Comparison of ENCODE assay signal across 25 cellular contexts in the genomic region with DNA sequence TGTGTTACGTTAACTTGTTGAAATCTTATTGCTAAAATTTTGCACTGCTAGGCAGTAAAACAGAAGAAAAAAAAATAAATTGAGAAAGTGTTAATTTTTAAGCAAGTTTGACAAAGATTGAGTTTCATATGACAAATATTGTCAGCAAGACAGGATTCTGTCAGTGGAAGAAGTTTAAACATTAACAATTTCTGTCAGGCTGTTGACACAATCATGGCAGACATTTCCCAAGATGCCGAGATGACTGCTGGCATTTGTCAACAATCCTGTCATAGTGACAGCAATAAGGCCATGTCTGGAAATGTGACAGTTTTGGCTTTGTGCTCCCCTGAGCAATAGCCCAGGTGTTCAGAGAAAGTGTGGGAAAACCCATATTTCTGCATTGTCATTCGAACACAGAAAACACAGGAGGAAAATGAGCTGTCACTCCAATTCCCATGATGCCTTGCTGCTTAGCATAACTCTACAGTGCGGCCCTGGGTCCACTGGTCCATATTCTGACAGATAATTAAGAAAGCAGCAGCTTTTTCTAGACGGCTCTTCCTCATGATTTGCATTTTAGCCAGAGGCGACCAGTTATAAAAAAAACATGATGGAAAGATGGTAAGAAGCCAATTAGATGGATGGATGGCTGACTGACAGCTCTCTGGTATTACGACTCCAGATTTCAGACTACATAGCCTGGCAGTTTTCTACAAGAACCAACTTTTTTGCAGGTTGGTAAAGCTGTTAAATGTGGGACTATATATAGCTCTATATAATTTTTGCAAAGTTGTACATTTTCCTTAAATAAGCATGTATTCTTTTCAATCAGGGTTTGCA. TPM values are rescaled to one million over a fixed set of nuclear protein-coding genes. Genes with fewer than 3 reads are reported as not detected.
DNase-seq lines count a peak whose midpoint lies in the region; ATAC-seq and TF ChIP-seq lines count a peak whose summit lies in the region.
"Had no signal": no experiment of that assay in that cellular context is flagged by ENCODE, and none has a peak within 500 bp of the region (broad histone marks: within the 10 kb centered on the region; RNA-seq: fewer than 3 reads in every experiment).

No MANE protein-coding gene starts in this region.

- H3K4me2 ChIP-seq in mammary epithelial cell (ENCODE audit: insufficient read depth, low read depth, low read length): no peak overlapping the region

- no peak for TF ChIP-seq POLR2A in breast epithelium (IDR thresholded peaks at IDR 0.05)
- no peak for TF ChIP-seq POLR2A in upper lobe of left lung (IDR thresholded peaks at IDR 0.05)

- H3K9ac ChIP-seq in mammary epithelial cell (ENCODE audit: insufficient read depth, low read length) (no peak overlapping the region), liver (ENCODE audit: low read depth in 1 of 2, low read length in 2 of 2) (no peak overlapping the region)

- dilution Hi-C loops in mammary epithelial cell (cut with HindIII; ENCODE audit: low sequenced_read_pairs): no loop called here

- H3K27ac Mint-ChIP-seq in WTC11: no peak overlapping the region
- H3K27ac Mint-ChIP-seq: CD8-positive, alpha-beta memory T cell had no signal

- no peaks in the 10 kb centered on the region for H3K36me3 Mint-ChIP-seq in WTC11
- H3K36me3 Mint-ChIP-seq: CD8-positive, alpha-beta memory T cell had no signal

- POLR2A ChIA-PET in WTC11 (lab: Charles Lee): no interaction called here
- POLR2A ChIA-PET in RWPE1 (lab: Yijun Ruan, JAX; ENCODE audit: low non-redundant PET): no interaction called here

- in situ Hi-C loops in mammary epithelial cell (cut with MboI; ENCODE audit: low sequenced_read_pairs in 2 of 2): no loop called here

- BruUV-seq in mammary epithelial cell (replicated peaks; lab: Mats Ljungman, UMichigan): no TSS peak

- H3K9me3 ChIP-seq in mammary epithelial cell (replicated peaks; ENCODE audit: insufficient read depth, low read length): no peaks in the 10 kb centered on the region
- no peaks in the 10 kb centered on the region for H3K9me3 ChIP-seq in breast epithelium
- H3K9me3 ChIP-seq in liver (ENCODE audit: control insufficient read depth in 4 of 4, low read length in 3 of 4): no peaks in the 10 kb centered on the region
- H3K9me3 ChIP-seq in upper lobe of left lung: no peaks in the 10 kb centered on the region
- H3K9me3 ChIP-seq: MG63, SJCRH30 had no signal

- H3K36me3 ChIP-seq in mammary epithelial cell (ENCODE audit: insufficient read depth, low read length): no peaks in the 10 kb centered on the region
- no peaks in the 10 kb centered on the region for H3K36me3 ChIP-seq in breast epithelium
- H3K36me3 ChIP-seq in liver (ENCODE audit: control insufficient read depth in 4 of 4, insufficient read depth in 3 of 4, low read depth in 1 of 4, low read length in 3 of 4): no peaks in the 10 kb centered on the region
- no peaks in the 10 kb centered on the region for H3K36me3 ChIP-seq in upper lobe of left lung
- H3K36me3 ChIP-seq: MG63, SJCRH30 had no signal

- no peak for TF ChIP-seq RAD21 in liver (IDR thresholded peaks at IDR 0.05)

- TF ChIP-seq CTCF in mammary epithelial cell (conservative IDR thresholded peaks at IDR 0.05 in 1 of 2, IDR thresholded peaks at IDR 0.05 in 1 of 2; ENCODE audit: extremely low read depth in 1 of 2, insufficient read depth in 1 of 2, low read depth in 1 of 2, low read length in 2 of 2): no peak
- TF ChIP-seq CTCF in breast epithelium (IDR thresholded peaks at IDR 0.05): no peak
- TF ChIP-seq CTCF in WTC11 (IDR thresholded peaks at IDR 0.05): no peak
- TF ChIP-seq CTCF in liver (IDR thresholded peaks at IDR 0.05; ENCODE audit: low read depth, low read length, missing input control): no peak
- TF ChIP-seq CTCF in upper lobe of left lung (IDR thresholded peaks at IDR 0.05): no peak
- no peak for TF ChIP-seq CTCF in RWPE1 (conservative IDR thresholded peaks at IDR 0.05; ENCODE audit: low read depth)

- no peaks in the 10 kb centered on the region for H3K9me3 Mint-ChIP-seq in WTC11

- CTCF ChIA-PET in mammary epithelial cell (lab: Charles Lee; ENCODE audit: low non-redundant PET) (no interaction called here), WTC11 (lab: Charles Lee) (no interaction called here), RWPE1 (lab: Yijun Ruan, JAX) (interaction anchor here (0.5 kb wide), 1 partner anchor 747 kb away, joined by 3 read pairs; no protein-coding TSS in a partner anchor)

- peaks cover 4% of the 10 kb centered on the region for H3K4me1 ChIP-seq in mammary epithelial cell (ENCODE audit: insufficient read depth, low read length)
- H3K4me1 ChIP-seq in breast epithelium: no peaks in the 10 kb centered on the region
- H3K4me1 ChIP-seq in liver (ENCODE audit: control insufficient read depth in 4 of 4, insufficient read depth in 4 of 4, low read length in 3 of 4): peaks cover 2 to 24% (median 14%) of the 10 kb centered on the region in 4 donors
- no peaks in the 10 kb centered on the region for H3K4me1 ChIP-seq in upper lobe of left lung

- TF ChIP-seq EP300 in upper lobe of left lung (IDR thresholded peaks at IDR 0.05): no peak

- H3K4me3 ChIP-seq in mammary epithelial cell (replicated peaks in 1 of 3; ENCODE audit: insufficient read depth in 1 of 3, low read depth in 2 of 3, low read length in 3 of 3) (no peak overlapping the region), breast epithelium (no peak overlapping the region), liver (ENCODE audit: low read depth in 1 of 3, low read length in 3 of 3) (peak overlapping the region in 2 of 3 donors; percentile 7 to 36), upper lobe of left lung (no peak overlapping the region)
- H3K4me3 ChIP-seq: MG63, SJCRH30 had no signal

- no peak for DNase-seq in mammary epithelial cell
- DNase-seq in breast epithelium (ENCODE audit: low spot score in 2 of 2): no peak
- no peak for DNase-seq in WTC11 (ENCODE audit: low spot score)
- no peak for DNase-seq in upper lobe of left lung
- DNase-seq in RWPE1 (ENCODE audit: low spot score): no peak
- no peak for DNase-seq in NCI-H510A (lab: John Stamatoyannopoulos, UW)
- DNase-seq: 8988T; CD8-positive, alpha-beta memory T cell; DMS79; GOT3; HCEC 1CT; MG63; NCI-H1417 treated with DMSO at 0.1 percent for 48 hours; NCI-H187; NCI-H2227 treated with DMSO at 0.1 percent for 48 hours; NCI-H510A treated with DMSO at 0.1 percent for 48 hours; NCI-H774; NK-92 treated with Interleukin-12 subunit alpha and Interleukin-12 subunit beta, amount 100 ng/mL, for 24 hours; SJCRH30 had no signal

- 53% methylated on average over 7 of the region's 7 CpGs for WGBS in mammary epithelial cell (ENCODE audit: low coverage, missing lambda C conversion rate)
- 26% methylated on average over 7 of the region's 7 CpGs for WGBS in liver
- 69 to 71% methylated on average over 7 of the region's 7 CpGs for WGBS in upper lobe of left lung, 2 donors

- H4K20me1 ChIP-seq in mammary epithelial cell (ENCODE audit: insufficient read depth, low read length): no peaks in the 10 kb centered on the region

- intact Hi-C loops in mammary epithelial cell (cut with micrococcal nuclease) (no loop called here), breast epithelium (cut with DNase I; ENCODE audit: low total_unique reads) (no loop called here)

- H3K4me1 Mint-ChIP-seq in WTC11: peaks cover 8% of the 10 kb centered on the region; the same call in 1 of the 2 replicates
- H3K4me1 Mint-ChIP-seq: CD8-positive, alpha-beta memory T cell had no signal

- H3K27ac ChIP-seq in mammary epithelial cell (ENCODE audit: insufficient read depth, low read depth, low read length): no peak overlapping the region
- no peak overlapping the region for H3K27ac ChIP-seq in breast epithelium
- peak overlapping the region; percentile 87 to 93 for H3K27ac ChIP-seq in liver (ENCODE audit: low read depth in 1 of 2, low read length in 2 of 2)
- no peak overlapping the region for H3K27ac ChIP-seq in upper lobe of left lung
- H3K27ac ChIP-seq in RWPE1: no peak overlapping the region
- H3K27ac ChIP-seq: C4-2B, SJCRH30 had no signal

- H3K4me3 Mint-ChIP-seq in WTC11: no peak overlapping the region
- H3K4me3 Mint-ChIP-seq: CD8-positive, alpha-beta memory T cell had no signal

- H3K27me3 ChIP-seq in mammary epithelial cell (ENCODE audit: insufficient read depth, low read length) (no peaks in the 10 kb centered on the region), breast epithelium (no peaks in the 10 kb centered on the region), liver (ENCODE audit: control insufficient read depth in 4 of 4, insufficient read depth in 4 of 4, low read length in 3 of 4) (no peaks in the 10 kb centered on the region), upper lobe of left lung (no peaks in the 10 kb centered on the region)
- H3K27me3 ChIP-seq: MG63, SJCRH30 had no signal

- no peaks in the 10 kb centered on the region; the same call in 1 of the 2 replicates for H3K27me3 Mint-ChIP-seq in WTC11 (ENCODE audit: low read depth)
- H3K27me3 Mint-ChIP-seq: CD8-positive, alpha-beta memory T cell had no signal

- H3K79me2 ChIP-seq in mammary epithelial cell (ENCODE audit: insufficient read depth, low read length): no peaks in the 10 kb centered on the region

- ATAC-seq in WTC11 (no peak), HG03045 (IDR thresholded peaks at IDR 0.05; ENCODE audit: unreplicated experiment) (no peak), upper lobe of left lung (ENCODE audit: low FRiP score in 2 of 2) (no peak)
- ATAC-seq: Panc1 had no signal

- peak overlapping the region; percentile 37 for H2AFZ ChIP-seq in mammary epithelial cell (ENCODE audit: low read depth, low read length)

TF ChIP-seq in WTC11, 78 proteins besides CTCF, POLR2A, EP300 and RAD21:
- TF ChIP-seq ZNF138 (CRISPR knock-in tag; conservative IDR thresholded peaks at IDR 0.05) (no peak), GABPB1 (CRISPR knock-in tag; IDR thresholded peaks at IDR 0.05) (peak; percentile 80), GRHL2 (CRISPR knock-in tag; IDR thresholded peaks at IDR 0.05; ENCODE audit: insufficient replicate concordance, severe bottlenecking) (no peak)

TF ChIP-seq in liver, 16 proteins besides CTCF, POLR2A, EP300 and RAD21 (continues in another document):
- peak; percentile 57 to 66 for TF ChIP-seq RXRA (IDR thresholded peaks at IDR 0.05)
- peak; percentile 97 for TF ChIP-seq FOXA1 (IDR thresholded peaks at IDR 0.05)
- no peak for TF ChIP-seq TAF1 (conservative IDR thresholded peaks at IDR 0.05)
- TF ChIP-seq HNF4G (IDR thresholded peaks at IDR 0.05): peak; percentile 21
- TF ChIP-seq JUND (IDR thresholded peaks at IDR 0.05): peak; percentile 70 to 82
- TF ChIP-seq, protein P1, sequence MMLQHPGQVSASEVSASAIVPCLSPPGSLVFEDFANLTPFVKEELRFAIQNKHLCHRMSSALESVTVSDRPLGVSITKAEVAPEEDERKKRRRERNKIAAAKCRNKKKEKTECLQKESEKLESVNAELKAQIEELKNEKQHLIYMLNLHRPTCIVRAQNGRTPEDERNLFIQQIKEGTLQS (IDR thresholded peaks at IDR 0.05): peak; percentile 52
- TF ChIP-seq, protein P2, sequence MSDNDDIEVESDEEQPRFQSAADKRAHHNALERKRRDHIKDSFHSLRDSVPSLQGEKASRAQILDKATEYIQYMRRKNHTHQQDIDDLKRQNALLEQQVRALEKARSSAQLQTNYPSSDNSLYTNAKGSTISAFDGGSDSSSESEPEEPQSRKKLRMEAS (IDR thresholded peaks at IDR 0.05): peak; percentile 9

RNA-seq across cellular contexts. Expression of gene DEFB112, which starts 43.6 kb away (rescaled TPM):
- total RNA-seq in mammary epithelial cell (not detected), breast epithelium (not detected), WTC11 (2021) (not detected in 3 replicates), liver (not detected), upper lobe of left lung (not detected)
- polyA plus RNA-seq in mammary epithelial cell (not detected), liver (not detected)
- not detected for polyA minus RNA-seq in mammary epithelial cell
- total RNA-seq: CD8-positive, alpha-beta memory T cell; LHCN-M2; SJCRH30; T-helper 1 cell treated with Interleukin-12 subunit alpha and Interleukin-12 subunit beta and Interleukin-4 antibody, amounts not matched to agents 30 ng/mL and 1 ng/mL, for 36 hours had no signal
- polyA plus RNA-seq: CD8-positive, alpha-beta memory T cell had no signal

Comparison
In these comparisons a context has a peak if more than half of its experiments do, and no peak if none do; other contexts are left out.
1. H3K27ac ChIP-seq: peak in liver (2 of 2); none in mammary epithelial cell (single experiment), breast epithelium (0 of 2), upper lobe of left lung (0 of 4) and RWPE1 (single experiment).
2. H3K4me3 ChIP-seq: peak in liver (2 of 3); none in mammary epithelial cell (0 of 3), breast epithelium (0 of 3) and upper lobe of left lung (0 of 4).